ENCODE assay signal across 9 cellular contexts in genomic region chr4:61333490-61333889, GRCh38.
"Had no signal": no experiment of that assay in that cellular context is flagged by ENCODE, and none has a peak within 500 bp of the region (broad histone marks: within the 10 kb centered on the region; RNA-seq: fewer than 3 reads in every experiment).

No MANE protein-coding gene starts in this region.

- H3K9ac ChIP-seq: GM23248 had no signal

- FAIRE-seq: H54, HepG2 had no signal

- H3K27ac ChIP-seq: GM23248, HL-60 had no signal

- H3K4me3 ChIP-seq: GM23248 had no signal

- H3K4me3 Mint-ChIP-seq: H9, IgD-negative memory B cell had no signal

- H3K4me1 Mint-ChIP-seq: IgD-negative memory B cell had no signal

- H3K27me3 Mint-ChIP-seq: IgD-negative memory B cell had no signal

- H2AFZ ChIP-seq: GM23248 had no signal

- ATAC-seq: HepG2 had no signal

- H3K27ac Mint-ChIP-seq: IgD-negative memory B cell had no signal

- DNase-seq: GM23248, GOT3, H9, HCEC 1CT, KBM-7 had no signal

- H3K36me3 Mint-ChIP-seq: IgD-negative memory B cell had no signal
